In the genomic region with DNA sequence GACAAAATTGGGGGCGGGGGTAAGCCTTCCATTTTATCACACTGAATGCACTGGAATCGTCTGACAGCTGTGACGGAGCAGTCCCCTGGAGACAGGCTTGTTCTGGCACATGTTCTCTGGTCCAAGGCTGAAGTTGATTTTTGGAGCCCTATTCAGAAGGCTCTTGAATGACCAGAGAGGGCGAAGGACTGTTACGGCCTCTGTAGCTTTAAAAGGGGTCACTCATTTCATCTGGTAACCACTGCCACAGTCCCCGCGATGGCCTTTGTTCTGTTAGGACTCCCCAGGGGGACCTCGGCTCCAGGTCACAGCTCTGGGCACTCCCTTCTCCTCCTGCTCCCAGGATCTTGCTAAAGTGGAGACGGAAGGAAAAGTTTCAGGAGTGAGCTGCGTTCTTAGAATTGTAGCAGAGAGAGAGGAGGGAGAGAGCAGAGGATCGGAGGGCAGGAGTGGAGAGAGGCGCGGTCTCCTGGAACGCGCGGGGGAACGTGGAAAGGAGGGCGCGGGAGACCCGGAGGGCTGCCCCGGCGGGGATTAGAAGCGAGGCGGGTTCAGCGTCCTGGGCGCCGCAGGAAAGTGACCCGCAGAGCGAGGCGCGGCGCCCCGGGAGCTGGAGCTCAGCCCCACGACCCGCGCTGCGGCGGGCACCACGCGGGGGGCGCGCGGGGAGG, we compare ENCODE assay signal across 12 cellular contexts.
DNase-seq lines count a peak whose midpoint lies in the region; ATAC-seq and TF ChIP-seq lines count a peak whose summit lies in the region.
"Had no signal": no experiment of that assay in that cellular context is flagged by ENCODE, and none has a peak within 500 bp of the region (broad histone marks: within the 10 kb centered on the region; RNA-seq: fewer than 3 reads in every experiment).

No MANE protein-coding gene starts in this region.

- no peak overlapping the region; the same call in 1 of the 2 replicates for H3K9ac ChIP-seq in iPS-20b (ENCODE audit: low read depth, low read length)
- H3K9ac ChIP-seq: BLaER1 treated with 17β-estradiol and CSF1 and Interleukin-3, amounts not matched to agents 10 nM and 100 nM; GM23248 had no signal

- H3K9me3 ChIP-seq in iPS-20b (ENCODE audit: insufficient read depth, low read depth, low read length) (no peaks in the 10 kb centered on the region), stomach (peaks cover 0 to under 1% (median 0%) of the 10 kb centered on the region in 4 donors)

- no peak for TF ChIP-seq CTCF in stomach (IDR thresholded peaks at IDR 0.05)

- no peak for TF ChIP-seq POLR2A in stomach (IDR thresholded peaks at IDR 0.05)

- peaks cover 10% of the 10 kb centered on the region for H3K9me3 Mint-ChIP-seq in activated T-cell treated with anti-CD3 and anti-CD28 coated beads, Interleukin-2, amount 50 U/mL, for 4 hours
- H3K9me3 Mint-ChIP-seq in activated naive CD8-positive, alpha-beta T cell treated with anti-CD3 and anti-CD28 coated beads, Interleukin-2, amount 10 ng/mL, durations not matched to agents 7 days and 5 days = no peaks in the 10 kb centered on the region

- H3K4me1 ChIP-seq in iPS-20b (ENCODE audit: insufficient read depth, low read length) = peaks cover 4% of the 10 kb centered on the region
- H3K4me1 ChIP-seq in stomach = peaks cover 0 to 22% (median 13%) of the 10 kb centered on the region in 4 donors
- H3K4me1 ChIP-seq: BLaER1 treated with 17β-estradiol and CSF1 and Interleukin-3, amounts not matched to agents 10 nM and 100 nM had no signal

- H3K27ac ChIP-seq in iPS-20b (ENCODE audit: low read length) (no peak overlapping the region), stomach (no peak overlapping the region)
- H3K27ac ChIP-seq: BLaER1 treated with 17β-estradiol and CSF1 and Interleukin-3, amounts not matched to agents 10 nM and 100 nM; GM23248 had no signal

- peaks cover 50% of the 10 kb centered on the region for H3K27me3 ChIP-seq in iPS-20b (ENCODE audit: insufficient read depth, low read length)
- peaks cover 0 to 37% (median 26%) of the 10 kb centered on the region in 3 donors for H3K27me3 ChIP-seq in stomach
- H3K27me3 ChIP-seq: BLaER1 treated with 17β-estradiol and CSF1 and Interleukin-3, amounts not matched to agents 10 nM and 100 nM had no signal

- 2 to 7% (median 4%) methylated on average over 22 to 43 of the region's 43 CpGs for WGBS in stomach, 5 donors

- H3K36me3 ChIP-seq in iPS-20b (ENCODE audit: insufficient read depth, low read depth, low read length) = no peaks in the 10 kb centered on the region
- H3K36me3 ChIP-seq in stomach = no peaks in the 10 kb centered on the region
- H3K36me3 ChIP-seq: BLaER1 treated with 17β-estradiol and CSF1 and Interleukin-3, amounts not matched to agents 10 nM and 100 nM had no signal

- no peaks in the 10 kb centered on the region for H3K36me3 Mint-ChIP-seq in activated T-cell treated with anti-CD3 and anti-CD28 coated beads, Interleukin-2, amount 50 U/mL, for 4 hours (ENCODE audit: insufficient read depth)
- no peaks in the 10 kb centered on the region for H3K36me3 Mint-ChIP-seq in activated naive CD8-positive, alpha-beta T cell treated with anti-CD3 and anti-CD28 coated beads, Interleukin-2, amount 10 ng/mL, durations not matched to agents 7 days and 5 days

- peaks cover 12% of the 10 kb centered on the region for H3K4me1 Mint-ChIP-seq in activated T-cell treated with anti-CD3 and anti-CD28 coated beads, Interleukin-2, amount 50 U/mL, for 4 hours (ENCODE audit: low read depth)
- H3K4me1 Mint-ChIP-seq in activated naive CD8-positive, alpha-beta T cell treated with anti-CD3 and anti-CD28 coated beads, Interleukin-2, amount 10 ng/mL, durations not matched to agents 7 days and 5 days = peaks cover 6% of the 10 kb centered on the region

- POLR2A ChIA-PET in activated naive CD8-positive, alpha-beta T cell treated with anti-CD3 and anti-CD28 coated beads, Interleukin-2, amount 10 ng/mL, durations not matched to agents 7 days and 5 days (lab: Charles Lee) = no interaction called here

- H3K4me3 Mint-ChIP-seq in activated T-cell treated with anti-CD3 and anti-CD28 coated beads, Interleukin-2, amount 50 U/mL, for 4 hours = peak overlapping the region; percentile 75
- peak overlapping the region; percentile 65 for H3K4me3 Mint-ChIP-seq in activated naive CD8-positive, alpha-beta T cell treated with anti-CD3 and anti-CD28 coated beads, Interleukin-2, amount 10 ng/mL, durations not matched to agents 7 days and 5 days

- intact Hi-C loops in stomach (cut with DNase I; ENCODE audit: low total_unique reads) = no loop called here

- no peak for DNase-seq in activated T-cell treated with anti-CD3 and anti-CD28 coated beads, Interleukin-2, amount 50 U/mL, for 4 hours
- no peak for DNase-seq in activated T-cell treated with anti-CD3 and anti-CD28 coated beads, Interleukin-2, amount 50 U/mL, for 48 hours
- no peak for DNase-seq in activated naive CD8-positive, alpha-beta T cell treated with anti-CD3 and anti-CD28 coated beads, Interleukin-2, amount 10 ng/mL, durations not matched to agents 7 days and 5 days
- DNase-seq in stomach (no peak), NCI-H146 (lab: John Stamatoyannopoulos, UW) (no peak), NCI-H524 treated with DMSO at 0.1 percent for 48 hours (lab: John Stamatoyannopoulos, UW) (no peak)
- DNase-seq in stimulated activated CD4-positive, alpha-beta T cell treated with anti-CD3 and anti-CD28 coated beads, Interleukin-1b, Interleukin-23, amount 100 ng/mL, for 48 hours = no peak
- DNase-seq: GM23248; NCI-H2081 treated with DMSO at 0.1 percent for 48 hours; stimulated activated CD4-positive, alpha-beta T cell treated with anti-CD3 and anti-CD28 coated beads, Interleukin-4, amount 100 ng/mL, for 4 hours had no signal

- H3K27me3 Mint-ChIP-seq in activated T-cell treated with anti-CD3 and anti-CD28 coated beads, Interleukin-2, amount 50 U/mL, for 4 hours (ENCODE audit: low read depth) = peaks cover 34% of the 10 kb centered on the region
- peaks cover 34% of the 10 kb centered on the region for H3K27me3 Mint-ChIP-seq in activated naive CD8-positive, alpha-beta T cell treated with anti-CD3 and anti-CD28 coated beads, Interleukin-2, amount 10 ng/mL, durations not matched to agents 7 days and 5 days

- ATAC-seq in activated T-cell treated with anti-CD3 and anti-CD28 coated beads, Interleukin-2, amount 50 U/mL, for 4 hours = no peak
- no peak for ATAC-seq in activated naive CD8-positive, alpha-beta T cell treated with anti-CD3 and anti-CD28 coated beads, Interleukin-2, amount 10 ng/mL, durations not matched to agents 7 days and 5 days (ENCODE audit: low read depth)

- H3K4me3 ChIP-seq in iPS-20b (ENCODE audit: low read length) (peak overlapping the region; percentile 78), stomach (peak overlapping the region; percentile 18 to 46 (median 39))
- H3K4me3 ChIP-seq: BLaER1 treated with 17β-estradiol and CSF1 and Interleukin-3, amounts not matched to agents 10 nM and 100 nM; GM23248 had no signal

- no peak for TF ChIP-seq EP300 in stomach (IDR thresholded peaks at IDR 0.05)

- no peak overlapping the region for H3K27ac Mint-ChIP-seq in activated naive CD8-positive, alpha-beta T cell treated with anti-CD3 and anti-CD28 coated beads, Interleukin-2, amount 10 ng/mL, durations not matched to agents 7 days and 5 days
